1 cellular context compared by ENCODE assay signal in genomic region chr6:138773177-138774091, GRCh38.
TF ChIP-seq lines count a peak whose summit lies in the region.

TSS of gene CCDC28A (plus strand) at chr6:138773769. CDS start at chr6:138776121, 2,352 bp downstream.

TF ChIP-seq in WTC11, 78 proteins besides CTCF, POLR2A, EP300 and RAD21 (continued from another document):
- TF ChIP-seq, protein P1, sequence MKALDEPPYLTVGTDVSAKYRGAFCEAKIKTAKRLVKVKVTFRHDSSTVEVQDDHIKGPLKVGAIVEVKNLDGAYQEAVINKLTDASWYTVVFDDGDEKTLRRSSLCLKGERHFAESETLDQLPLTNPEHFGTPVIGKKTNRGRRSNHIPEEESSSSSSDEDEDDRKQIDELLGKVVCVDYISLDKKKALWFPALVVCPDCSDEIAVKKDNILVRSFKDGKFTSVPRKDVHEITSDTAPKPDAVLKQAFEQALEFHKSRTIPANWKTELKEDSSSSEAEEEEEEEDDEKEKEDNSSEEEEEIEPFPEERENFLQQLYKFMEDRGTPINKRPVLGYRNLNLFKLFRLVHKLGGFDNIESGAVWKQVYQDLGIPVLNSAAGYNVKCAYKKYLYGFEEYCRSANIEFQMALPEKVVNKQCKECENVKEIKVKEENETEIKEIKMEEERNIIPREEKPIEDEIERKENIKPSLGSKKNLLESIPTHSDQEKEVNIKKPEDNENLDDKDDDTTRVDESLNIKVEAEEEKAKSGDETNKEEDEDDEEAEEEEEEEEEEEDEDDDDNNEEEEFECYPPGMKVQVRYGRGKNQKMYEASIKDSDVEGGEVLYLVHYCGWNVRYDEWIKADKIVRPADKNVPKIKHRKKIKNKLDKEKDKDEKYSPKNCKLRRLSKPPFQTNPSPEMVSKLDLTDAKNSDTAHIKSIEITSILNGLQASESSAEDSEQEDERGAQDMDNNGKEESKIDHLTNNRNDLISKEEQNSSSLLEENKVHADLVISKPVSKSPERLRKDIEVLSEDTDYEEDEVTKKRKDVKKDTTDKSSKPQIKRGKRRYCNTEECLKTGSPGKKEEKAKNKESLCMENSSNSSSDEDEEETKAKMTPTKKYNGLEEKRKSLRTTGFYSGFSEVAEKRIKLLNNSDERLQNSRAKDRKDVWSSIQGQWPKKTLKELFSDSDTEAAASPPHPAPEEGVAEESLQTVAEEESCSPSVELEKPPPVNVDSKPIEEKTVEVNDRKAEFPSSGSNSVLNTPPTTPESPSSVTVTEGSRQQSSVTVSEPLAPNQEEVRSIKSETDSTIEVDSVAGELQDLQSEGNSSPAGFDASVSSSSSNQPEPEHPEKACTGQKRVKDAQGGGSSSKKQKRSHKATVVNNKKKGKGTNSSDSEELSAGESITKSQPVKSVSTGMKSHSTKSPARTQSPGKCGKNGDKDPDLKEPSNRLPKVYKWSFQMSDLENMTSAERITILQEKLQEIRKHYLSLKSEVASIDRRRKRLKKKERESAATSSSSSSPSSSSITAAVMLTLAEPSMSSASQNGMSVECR (CRISPR knock-in tag; IDR thresholded peaks at IDR 0.05; ENCODE audit: borderline replicate concordance): no peak
- 0 out of 2 replicates have a peak, but pooled peaks have one; percentile 51 for TF ChIP-seq TEAD1 (CRISPR knock-in tag; IDR thresholded peaks at IDR 0.05)
- no peak for TF ChIP-seq ZNF671 (CRISPR knock-in tag; IDR thresholded peaks at IDR 0.05)
- TF ChIP-seq JUN (CRISPR knock-in tag; IDR thresholded peaks at IDR 0.05): no peak
- TF ChIP-seq RELA (CRISPR knock-in tag; IDR thresholded peaks at IDR 0.05; ENCODE audit: borderline replicate concordance): no peak
- TF ChIP-seq, protein P2, sequence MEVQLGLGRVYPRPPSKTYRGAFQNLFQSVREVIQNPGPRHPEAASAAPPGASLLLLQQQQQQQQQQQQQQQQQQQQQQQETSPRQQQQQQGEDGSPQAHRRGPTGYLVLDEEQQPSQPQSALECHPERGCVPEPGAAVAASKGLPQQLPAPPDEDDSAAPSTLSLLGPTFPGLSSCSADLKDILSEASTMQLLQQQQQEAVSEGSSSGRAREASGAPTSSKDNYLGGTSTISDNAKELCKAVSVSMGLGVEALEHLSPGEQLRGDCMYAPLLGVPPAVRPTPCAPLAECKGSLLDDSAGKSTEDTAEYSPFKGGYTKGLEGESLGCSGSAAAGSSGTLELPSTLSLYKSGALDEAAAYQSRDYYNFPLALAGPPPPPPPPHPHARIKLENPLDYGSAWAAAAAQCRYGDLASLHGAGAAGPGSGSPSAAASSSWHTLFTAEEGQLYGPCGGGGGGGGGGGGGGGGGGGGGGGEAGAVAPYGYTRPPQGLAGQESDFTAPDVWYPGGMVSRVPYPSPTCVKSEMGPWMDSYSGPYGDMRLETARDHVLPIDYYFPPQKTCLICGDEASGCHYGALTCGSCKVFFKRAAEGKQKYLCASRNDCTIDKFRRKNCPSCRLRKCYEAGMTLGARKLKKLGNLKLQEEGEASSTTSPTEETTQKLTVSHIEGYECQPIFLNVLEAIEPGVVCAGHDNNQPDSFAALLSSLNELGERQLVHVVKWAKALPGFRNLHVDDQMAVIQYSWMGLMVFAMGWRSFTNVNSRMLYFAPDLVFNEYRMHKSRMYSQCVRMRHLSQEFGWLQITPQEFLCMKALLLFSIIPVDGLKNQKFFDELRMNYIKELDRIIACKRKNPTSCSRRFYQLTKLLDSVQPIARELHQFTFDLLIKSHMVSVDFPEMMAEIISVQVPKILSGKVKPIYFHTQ (CRISPR knock-in tag; IDR thresholded peaks at IDR 0.05): no peak
- TF ChIP-seq NR2C2 (CRISPR knock-in tag; IDR thresholded peaks at IDR 0.05): no peak
